ENCODE assay signal across 2 cellular contexts in genomic region chr6:701696-702479, GRCh38.
TF ChIP-seq lines count a peak whose summit lies in the region.

No MANE protein-coding gene starts in this region.

TF ChIP-seq in SK-N-SH, 30 proteins besides CTCF, POLR2A, EP300 and RAD21 (continued from another document):
- TF ChIP-seq FOXJ3 (CRISPR knock-in tag; IDR thresholded peaks at IDR 0.05) = no peak
- TF ChIP-seq NRF1 (IDR thresholded peaks at IDR 0.05; ENCODE audit: low read depth, low read length) = no peak
- no peak for TF ChIP-seq EZH2phosphoT487 (IDR thresholded peaks at IDR 0.05; ENCODE audit: borderline replicate concordance, low read depth)
- TF ChIP-seq FOXM1 (IDR thresholded peaks at IDR 0.05; ENCODE audit: low read depth) = no peak
- no peak for TF ChIP-seq TCF12 (IDR thresholded peaks at IDR 0.05)
- TF ChIP-seq ZBTB33 (IDR thresholded peaks at IDR 0.05; ENCODE audit: borderline replicate concordance, low read depth) = no peak
- TF ChIP-seq CHD2 (IDR thresholded peaks at IDR 0.05; ENCODE audit: low read length, partially characterized antibody) = no peak
- TF ChIP-seq RXRA (IDR thresholded peaks at IDR 0.05; ENCODE audit: borderline replicate concordance, low read depth) = no peak
- TF ChIP-seq SIN3A (IDR thresholded peaks at IDR 0.05; ENCODE audit: borderline replicate concordance, low read depth, low read length) = no peak
- no peak for TF ChIP-seq USF2 (IDR thresholded peaks at IDR 0.05; ENCODE audit: borderline replicate concordance, low read depth, low read length)

TF ChIP-seq in SK-N-SH treated with all-trans-retinoic acid at 6 μM for 48 hours, 23 proteins besides CTCF, POLR2A, EP300 and RAD21 (continued from another document):
- no peak for TF ChIP-seq GLIS3 (CRISPR knock-in tag; IDR thresholded peaks at IDR 0.05)
